In genomic region chr6:111663692-111664564, GRCh38 we compare ENCODE assay signal across 8 cellular contexts. TPM values are rescaled to one million over a fixed set of nuclear protein-coding genes. Genes with fewer than 3 reads are reported as not detected.
DNase-seq lines count a peak whose midpoint lies in the region; ATAC-seq and TF ChIP-seq lines count a peak whose summit lies in the region.

No MANE protein-coding gene starts in this region.

- H3K27ac ChIP-seq in muscle layer of colon (ENCODE audit: low read depth, low read length) (peak overlapping the region; percentile 81), RWPE1 (no peak overlapping the region)

- H3K36me3 ChIP-seq in muscle layer of colon (ENCODE audit: insufficient read depth, low read length): no peaks in the 10 kb centered on the region

- H3K27me3 Mint-ChIP-seq in activated T-cell treated with anti-CD3 and anti-CD28 coated beads, Interleukin-2, amount 50 U/mL, for 72 hours (ENCODE audit: low read depth): no peaks in the 10 kb centered on the region
- H3K27me3 Mint-ChIP-seq in effector memory CD8-positive, alpha-beta T cell: no peaks in the 10 kb centered on the region

- ATAC-seq in activated T-cell treated with anti-CD3 and anti-CD28 coated beads, Interleukin-2, amount 50 U/mL, for 72 hours (replicated peaks in 1 of 2): no peak
- no peak for ATAC-seq in effector memory CD8-positive, alpha-beta T cell (replicated peaks)
- no peak for ATAC-seq in HG03520 (IDR thresholded peaks at IDR 0.05; ENCODE audit: unreplicated experiment)

- TF ChIP-seq CTCF in RWPE1 (conservative IDR thresholded peaks at IDR 0.05; ENCODE audit: low read depth): no peak

- peak overlapping the region; percentile 72 for H3K27ac Mint-ChIP-seq in activated T-cell treated with anti-CD3 and anti-CD28 coated beads, Interleukin-2, amount 50 U/mL, for 72 hours
- peak overlapping the region; percentile 86 to 89 for H3K27ac Mint-ChIP-seq in effector memory CD8-positive, alpha-beta T cell

- no peak overlapping the region for H3K9ac ChIP-seq in muscle layer of colon (ENCODE audit: low read length)

- CTCF ChIA-PET in RWPE1 (lab: Yijun Ruan, JAX): no interaction called here

- POLR2A ChIA-PET in RWPE1 (lab: Yijun Ruan, JAX; ENCODE audit: low non-redundant PET): no interaction called here

- H3K4me3 ChIP-seq in muscle layer of colon (ENCODE audit: low read depth in 1 of 2, low read length in 2 of 2): peak overlapping the region in 1 of 2 donors; percentile 29

- H3K27me3 ChIP-seq in muscle layer of colon (ENCODE audit: control insufficient read depth in 1 of 2, insufficient read depth in 2 of 2, low read length in 2 of 2): no peaks in the 10 kb centered on the region

- peaks cover 16 to 37% of the 10 kb centered on the region in 2 donors for H3K36me3 Mint-ChIP-seq in activated T-cell treated with anti-CD3 and anti-CD28 coated beads, Interleukin-2, amount 50 U/mL, for 72 hours (ENCODE audit: insufficient read depth in 2 of 2)
- peaks cover 92% of the 10 kb centered on the region for H3K36me3 Mint-ChIP-seq in effector memory CD8-positive, alpha-beta T cell (ENCODE audit: insufficient read depth)

- no peaks in the 10 kb centered on the region for H3K9me3 Mint-ChIP-seq in activated T-cell treated with anti-CD3 and anti-CD28 coated beads, Interleukin-2, amount 50 U/mL, for 72 hours
- no peaks in the 10 kb centered on the region for H3K9me3 Mint-ChIP-seq in effector memory CD8-positive, alpha-beta T cell

- peaks cover 8% of the 10 kb centered on the region for H3K4me1 Mint-ChIP-seq in activated T-cell treated with anti-CD3 and anti-CD28 coated beads, Interleukin-2, amount 50 U/mL, for 72 hours (ENCODE audit: low read depth)
- H3K4me1 Mint-ChIP-seq in effector memory CD8-positive, alpha-beta T cell (ENCODE audit: low read depth in 2 of 2): peaks cover 13 to 20% of the 10 kb centered on the region in 2 donors

- DNase-seq in activated T-cell treated with anti-CD3 and anti-CD28 coated beads, Interleukin-2, amount 50 U/mL, for 72 hours: no peak
- DNase-seq in activated T-cell treated with anti-CD3 and anti-CD28 coated beads, Interleukin-2, amount 50 U/mL, for 1 hour: no peak
- DNase-seq in effector memory CD8-positive, alpha-beta T cell: no peak
- DNase-seq in ureter (ENCODE audit: low spot score): peak; percentile 59
- no peak for DNase-seq in COLO829 (ENCODE audit: low spot score)
- DNase-seq in RWPE1 (ENCODE audit: low spot score): no peak

- H3K4me1 ChIP-seq in muscle layer of colon (ENCODE audit: insufficient read depth, low read length): peaks cover 73% of the 10 kb centered on the region

- H3K9me3 ChIP-seq in muscle layer of colon (ENCODE audit: low read length): no peaks in the 10 kb centered on the region

- no peak overlapping the region for H3K4me3 Mint-ChIP-seq in activated T-cell treated with anti-CD3 and anti-CD28 coated beads, Interleukin-2, amount 50 U/mL, for 72 hours
- H3K4me3 Mint-ChIP-seq in effector memory CD8-positive, alpha-beta T cell: no peak overlapping the region

RNA-seq across cellular contexts. Expression of gene TRAF3IP2, which starts 58.2 kb away (rescaled TPM):
- total RNA-seq in activated T-cell treated with anti-CD3 and anti-CD28 coated beads, Interleukin-2, amount 50 U/mL, for 72 hours: 10 to 100 TPM; 29.3 to 45.5 TPM
- total RNA-seq in ureter: 45.3 TPM
